In the genomic region with DNA sequence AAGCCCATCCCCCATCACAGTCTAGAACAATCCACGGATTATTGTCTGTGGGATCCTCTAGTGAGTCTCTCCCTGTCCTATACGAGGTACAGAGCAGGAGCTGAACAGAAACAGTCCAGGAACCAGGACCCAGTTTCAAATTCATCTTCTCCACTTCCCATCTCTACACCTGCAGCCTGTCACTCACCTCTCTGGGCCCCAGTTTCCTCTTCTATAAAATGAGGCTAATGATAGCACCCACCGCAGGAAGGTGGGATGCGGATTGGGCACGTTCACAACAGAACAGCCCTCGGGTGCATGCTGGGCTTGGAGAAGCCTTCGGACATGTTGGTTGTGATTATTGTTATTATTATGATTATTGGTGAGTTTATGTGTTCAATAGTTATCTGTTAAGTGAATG, we compare ENCODE assay signal across 21 cellular contexts.
DNase-seq lines count a peak whose midpoint lies in the region; ATAC-seq lines count a peak whose summit lies in the region.
"Had no signal": no experiment of that assay in that cellular context is flagged by ENCODE, and none has a peak within 500 bp of the region (broad histone marks: within the 10 kb centered on the region; RNA-seq: fewer than 3 reads in every experiment).

No MANE protein-coding gene starts in this region.

- H3K9me3 Mint-ChIP-seq in IgD-negative memory B cell: peaks cover 5 to 9% (median 5%) of the 10 kb centered on the region in 3 donors
- peaks cover 7% of the 10 kb centered on the region for H3K9me3 Mint-ChIP-seq in memory B cell
- H3K9me3 Mint-ChIP-seq in stimulated activated memory B cell treated with anti-CD40 and anti-IgM and Interleukin-4, amounts not matched to agents 10 μg/mL and 1 μg/mL and 100 μg/mL, for 72 hours: peaks cover 9% of the 10 kb centered on the region

- peaks cover 31 to 42% (median 37%) of the 10 kb centered on the region in 3 donors for H3K4me1 Mint-ChIP-seq in IgD-negative memory B cell
- peaks cover 29% of the 10 kb centered on the region for H3K4me1 Mint-ChIP-seq in memory B cell
- H3K4me1 Mint-ChIP-seq in stimulated activated memory B cell treated with anti-CD40 and anti-IgM and Interleukin-4, amounts not matched to agents 10 μg/mL and 1 μg/mL and 100 μg/mL, for 72 hours: peaks cover 73% of the 10 kb centered on the region

- H3K4me3 Mint-ChIP-seq in IgD-negative memory B cell (peak overlapping the region in 2 of 4 donors; percentile 43 to 71), memory B cell (no peak overlapping the region)
- no peak overlapping the region for H3K4me3 Mint-ChIP-seq in stimulated activated memory B cell treated with anti-CD40 and anti-IgM and Interleukin-4, amounts not matched to agents 10 μg/mL and 1 μg/mL and 100 μg/mL, for 72 hours

- no peaks in the 10 kb centered on the region for H3K27me3 Mint-ChIP-seq in IgD-negative memory B cell
- no peaks in the 10 kb centered on the region for H3K27me3 Mint-ChIP-seq in memory B cell
- no peaks in the 10 kb centered on the region for H3K27me3 Mint-ChIP-seq in stimulated activated memory B cell treated with anti-CD40 and anti-IgM and Interleukin-4, amounts not matched to agents 10 μg/mL and 1 μg/mL and 100 μg/mL, for 72 hours

- peak overlapping the region in 2 of 3 donors; percentile 15 to 36 for H3K27ac Mint-ChIP-seq in IgD-negative memory B cell
- H3K27ac Mint-ChIP-seq in memory B cell: peak overlapping the region; percentile 54
- H3K27ac Mint-ChIP-seq in stimulated activated memory B cell treated with anti-CD40 and anti-IgM and Interleukin-4, amounts not matched to agents 10 μg/mL and 1 μg/mL and 100 μg/mL, for 72 hours: peak overlapping the region; percentile 75

- H3K36me3 Mint-ChIP-seq in IgD-negative memory B cell: peaks cover 12% of the 10 kb centered on the region
- peaks cover 27% of the 10 kb centered on the region for H3K36me3 Mint-ChIP-seq in memory B cell
- peaks cover 82% of the 10 kb centered on the region for H3K36me3 Mint-ChIP-seq in stimulated activated memory B cell treated with anti-CD40 and anti-IgM and Interleukin-4, amounts not matched to agents 10 μg/mL and 1 μg/mL and 100 μg/mL, for 72 hours

- DNase-seq in activated CD4-positive, CD25-positive, alpha-beta regulatory T cell treated with anti-CD3 and anti-CD28 coated beads, Interleukin-2, amount 50 U/mL, for 72 hours: peak; percentile 21
- DNase-seq in memory B cell (ENCODE audit: low spot score in 2 of 2) (no peak), SIG-M5 treated with dmso at 0.1 percent for 504 hours (lab: John Stamatoyannopoulos, UW; ENCODE audit: unreplicated experiment) (no peak)
- DNase-seq: BE2C, Calu3, DND-41, GOT3, HCEC 1CT, Karpas-422, NCI-H1092, NCI-H1417 treated with DMSO at 0.1 percent for 48 hours, NCI-H1694 treated with DMSO at 0.1 percent for 48 hours, NCI-H2081, NCI-H2227 treated with DMSO at 0.1 percent for 48 hours, SHP77 had no signal

- no peak for ATAC-seq in activated CD4-positive, CD25-positive, alpha-beta regulatory T cell treated with anti-CD3 and anti-CD28 coated beads, Interleukin-2, amount 50 U/mL, for 24 hours
- ATAC-seq in memory B cell (ENCODE audit: low read depth) (no peak), HG03280 (IDR thresholded peaks at IDR 0.05; ENCODE audit: unreplicated experiment) (no peak), GM18870 (IDR thresholded peaks at IDR 0.05; ENCODE audit: unreplicated experiment) (no peak)
- no peak for ATAC-seq in stimulated activated memory B cell treated with anti-CD40 and anti-IgM and Interleukin-4, amounts not matched to agents 10 μg/mL and 1 μg/mL and 100 μg/mL, for 72 hours
- ATAC-seq: Panc1 had no signal
